In the genomic region with DNA sequence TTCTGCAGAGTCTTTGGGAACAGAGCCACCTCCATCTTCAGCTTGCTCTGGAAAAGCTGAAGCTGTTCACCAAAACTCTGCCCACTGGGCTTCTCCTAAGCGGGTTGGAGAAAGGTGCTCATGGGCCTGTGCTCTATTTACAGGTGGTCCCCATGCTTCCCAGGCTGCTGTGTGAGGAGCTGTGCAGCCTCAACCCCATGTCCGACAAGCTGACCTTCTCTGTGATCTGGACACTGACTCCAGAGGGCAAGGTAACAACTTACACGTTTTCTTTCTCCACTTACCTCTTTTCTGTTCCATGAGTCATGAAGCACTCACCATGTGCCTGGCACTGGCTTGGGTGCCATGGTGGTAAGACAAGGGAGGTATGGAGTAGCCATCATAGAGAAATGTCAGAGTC, we compare ENCODE assay signal across 38 cellular contexts.
"Had no signal": no experiment of that assay in that cellular context is flagged by ENCODE, and none has a peak within 500 bp of the region (broad histone marks: within the 10 kb centered on the region; RNA-seq: fewer than 3 reads in every experiment).

No MANE protein-coding gene starts in this region.

- H3K4me1 ChIP-seq: adrenal gland, body of pancreas, breast epithelium had no signal

- H3K9me3 Mint-ChIP-seq: activated B cell treated with CpG ODN at 0.5 μM for 24 hours; activated CD4-positive, alpha-beta memory T cell treated with anti-CD3 and anti-CD28 coated beads for 36 hours; activated CD4-positive, alpha-beta T cell treated with anti-CD3 and anti-CD28 coated beads, Interleukin-2, amount 10 ng/mL, durations not matched to agents 24 days and 14 days; activated CD8-positive, alpha-beta T cell treated with anti-CD3 and anti-CD28 coated beads for 36 hours; activated naive CD4-positive, alpha-beta T cell treated with anti-CD3 and anti-CD28 coated beads for 36 hours; activated naive CD4-positive, alpha-beta T cell treated with anti-CD3 and anti-CD28 coated beads, Interleukin-2, amount 50 U/mL, for 72 hours; activated naive CD8-positive, alpha-beta T cell treated with anti-CD3 and anti-CD28 coated beads for 36 hours; activated T-cell treated with anti-CD3 and anti-CD28 coated beads, Interleukin-2, amount 50 U/mL, for 4 hours; activated T-cell treated with anti-CD3 and anti-CD28 coated beads, Interleukin-2, amount 50 U/mL, for 72 hours; activated T-helper 1 cell treated with anti-CD3 and anti-CD28 coated beads, Interleukin-12 subunit alpha, Interleukin-12 subunit beta, Interleukin-2, Interleukin-4 antibody, amounts not matched to agents 30 ng/mL and 10 ng/mL and 1 ng/mL, durations not matched to agents 14 hours and 24 hours and 36 hours; activated T-helper 17 cell treated with anti-CD3 and anti-CD28 coated beads, Interleukin-2, amount 50 U/mL, for 72 hours; central memory CD8-positive, alpha-beta T cell; T-helper 1 cell treated with Interleukin-12 subunit alpha and Interleukin-12 subunit beta and Interleukin-4 antibody, amounts not matched to agents 30 μg/mL and 1 μg/mL, for 36 hours had no signal

- H3K27ac Mint-ChIP-seq: activated B cell treated with CpG ODN at 0.5 μM for 24 hours; activated CD4-positive, alpha-beta memory T cell treated with anti-CD3 and anti-CD28 coated beads for 36 hours; activated CD4-positive, alpha-beta T cell treated with anti-CD3 and anti-CD28 coated beads, Interleukin-2, amount 10 ng/mL, durations not matched to agents 24 days and 14 days; activated CD8-positive, alpha-beta T cell treated with anti-CD3 and anti-CD28 coated beads for 36 hours; activated naive CD4-positive, alpha-beta T cell treated with anti-CD3 and anti-CD28 coated beads for 36 hours; activated naive CD4-positive, alpha-beta T cell treated with anti-CD3 and anti-CD28 coated beads, Interleukin-2, amount 50 U/mL, for 72 hours; activated naive CD8-positive, alpha-beta T cell treated with anti-CD3 and anti-CD28 coated beads for 36 hours; activated T-cell treated with anti-CD3 and anti-CD28 coated beads, Interleukin-2, amount 50 U/mL, for 72 hours; activated T-helper 1 cell treated with anti-CD3 and anti-CD28 coated beads, Interleukin-12 subunit alpha, Interleukin-12 subunit beta, Interleukin-2, Interleukin-4 antibody, amounts not matched to agents 30 ng/mL and 10 ng/mL and 1 ng/mL, durations not matched to agents 14 hours and 24 hours and 36 hours; activated T-helper 17 cell treated with anti-CD3 and anti-CD28 coated beads, Interleukin-2, amount 50 U/mL, for 72 hours; T-helper 1 cell treated with Interleukin-12 subunit alpha and Interleukin-12 subunit beta and Interleukin-4 antibody, amounts not matched to agents 30 μg/mL and 1 μg/mL, for 36 hours had no signal

- H3K27ac ChIP-seq: adrenal gland, body of pancreas, brain microvascular endothelial cell, breast epithelium, cardiac muscle cell, VCaP had no signal

- H3K36me3 ChIP-seq: adrenal gland, brain microvascular endothelial cell, breast epithelium had no signal

- H3K4me3 ChIP-seq: adrenal gland, body of pancreas, breast epithelium, cardiac muscle cell had no signal

- FAIRE-seq: astrocyte, TTC549 had no signal

- ATAC-seq: activated CD8-positive, alpha-beta T cell treated with anti-CD3 and anti-CD28 coated beads for 36 hours; activated naive CD4-positive, alpha-beta T cell treated with anti-CD3 and anti-CD28 coated beads, Interleukin-2, amount 50 U/mL, for 72 hours; activated T-cell treated with anti-CD3 and anti-CD28 coated beads, Interleukin-2, amount 50 U/mL, for 4 hours; activated T-cell treated with anti-CD3 and anti-CD28 coated beads, Interleukin-2, amount 50 U/mL, for 72 hours; activated T-helper 17 cell treated with anti-CD3 and anti-CD28 coated beads, Interleukin-2, amount 50 U/mL, for 72 hours; body of pancreas had no signal

- H3K4me1 Mint-ChIP-seq: activated B cell treated with CpG ODN at 0.5 μM for 24 hours; activated CD4-positive, alpha-beta T cell treated with anti-CD3 and anti-CD28 coated beads, Interleukin-2, amount 10 ng/mL, durations not matched to agents 24 days and 14 days; activated naive CD8-positive, alpha-beta T cell treated with anti-CD3 and anti-CD28 coated beads for 36 hours; activated T-helper 17 cell treated with anti-CD3 and anti-CD28 coated beads, Interleukin-2, amount 50 U/mL, for 72 hours; central memory CD8-positive, alpha-beta T cell had no signal

- H3K27me3 ChIP-seq: adrenal gland, body of pancreas, brain microvascular endothelial cell, breast epithelium, cardiac muscle cell had no signal

- H3K9me3 ChIP-seq: adrenal gland, body of pancreas, breast epithelium had no signal

- DNase-seq: activated B cell treated with CpG ODN at 0.5 μM for 24 hours; activated CD4-positive, alpha-beta memory T cell treated with anti-CD3 and anti-CD28 coated beads for 36 hours; activated CD4-positive, alpha-beta T cell treated with anti-CD3 and anti-CD28 coated beads for 4 hours; activated CD4-positive, alpha-beta T cell treated with anti-CD3 and anti-CD28 coated beads, Interleukin-2, amount 10 ng/mL, durations not matched to agents 24 days and 14 days; activated CD4-positive, alpha-beta T cell treated with anti-CD3 and anti-CD28 coated beads, Interleukin-2, amount 50 U/mL, for 1 hour; activated CD4-positive, alpha-beta T cell treated with anti-CD3 and anti-CD28 coated beads, Interleukin-2, amount 50 U/mL, for 4 hours; activated CD4-positive, CD25-positive, alpha-beta regulatory T cell treated with anti-CD3 and anti-CD28 coated beads, Interleukin-2, amount 50 U/mL, for 72 hours; activated CD8-positive, alpha-beta memory T cell treated with anti-CD3 and anti-CD28 coated beads, Interleukin-2, amount 50 U/mL, for 4 hours; activated CD8-positive, alpha-beta T cell treated with anti-CD3 and anti-CD28 coated beads for 36 hours; activated effector memory CD4-positive, alpha-beta T cell treated with anti-CD3 and anti-CD28 coated beads, Interleukin-2, amount 50 U/mL, for 16 hours; activated gamma-delta T cell treated with Interleukin-2 at 50 U/mL for 16 hours; activated naive CD4-positive, alpha-beta T cell; activated naive CD4-positive, alpha-beta T cell treated with anti-CD3 and anti-CD28 coated beads for 36 hours; activated naive CD4-positive, alpha-beta T cell treated with anti-CD3 and anti-CD28 coated beads, Interleukin-2, amount 50 U/mL, for 16 hours; activated naive CD8-positive, alpha-beta T cell treated with anti-CD3 and anti-CD28 coated beads for 36 hours; activated T-cell treated with anti-CD3 and anti-CD28 coated beads for 4 hours; activated T-cell treated with anti-CD3 and anti-CD28 coated beads, Interleukin-2, amount 50 U/mL, for 1 hour; activated T-cell treated with anti-CD3 and anti-CD28 coated beads, Interleukin-2, amount 50 U/mL, for 4 hours; activated T-cell treated with anti-CD3 and anti-CD28 coated beads, Interleukin-2, amount 50 U/mL, for 72 hours; amniotic stem cell; aorta; body of pancreas; brain microvascular endothelial cell; caudate nucleus; cerebellar nuclear complex; T-helper 1 cell; T-helper 9 cell had no signal

- H3K4me3 Mint-ChIP-seq: activated B cell treated with CpG ODN at 0.5 μM for 24 hours; activated CD4-positive, alpha-beta memory T cell treated with anti-CD3 and anti-CD28 coated beads for 36 hours; activated CD4-positive, alpha-beta T cell treated with anti-CD3 and anti-CD28 coated beads, Interleukin-2, amount 10 ng/mL, durations not matched to agents 24 days and 14 days; activated CD8-positive, alpha-beta T cell treated with anti-CD3 and anti-CD28 coated beads for 36 hours; activated naive CD4-positive, alpha-beta T cell treated with anti-CD3 and anti-CD28 coated beads for 36 hours; activated naive CD8-positive, alpha-beta T cell treated with anti-CD3 and anti-CD28 coated beads for 36 hours; activated T-cell treated with anti-CD3 and anti-CD28 coated beads, Interleukin-2, amount 50 U/mL, for 4 hours; activated T-cell treated with anti-CD3 and anti-CD28 coated beads, Interleukin-2, amount 50 U/mL, for 72 hours; activated T-helper 1 cell treated with anti-CD3 and anti-CD28 coated beads, Interleukin-12 subunit alpha, Interleukin-12 subunit beta, Interleukin-2, Interleukin-4 antibody, amounts not matched to agents 30 ng/mL and 10 ng/mL and 1 ng/mL, durations not matched to agents 14 hours and 24 hours and 36 hours; activated T-helper 17 cell treated with anti-CD3 and anti-CD28 coated beads, Interleukin-2, amount 50 U/mL, for 72 hours; central memory CD8-positive, alpha-beta T cell; T-helper 1 cell treated with Interleukin-12 subunit alpha and Interleukin-12 subunit beta and Interleukin-4 antibody, amounts not matched to agents 30 μg/mL and 1 μg/mL, for 36 hours had no signal

- H3K27me3 Mint-ChIP-seq: activated B cell treated with CpG ODN at 0.5 μM for 24 hours; activated CD4-positive, alpha-beta memory T cell treated with anti-CD3 and anti-CD28 coated beads for 36 hours; activated CD4-positive, alpha-beta T cell treated with anti-CD3 and anti-CD28 coated beads, Interleukin-2, amount 10 ng/mL, durations not matched to agents 24 days and 14 days; activated CD8-positive, alpha-beta T cell treated with anti-CD3 and anti-CD28 coated beads for 36 hours; activated naive CD8-positive, alpha-beta T cell treated with anti-CD3 and anti-CD28 coated beads for 36 hours; activated T-helper 17 cell treated with anti-CD3 and anti-CD28 coated beads, Interleukin-2, amount 50 U/mL, for 72 hours; central memory CD8-positive, alpha-beta T cell had no signal
